In genomic region chr3:184561329-184562145, GRCh38 we compare ENCODE assay signal across 8 cellular contexts.
DNase-seq lines count a peak whose midpoint lies in the region; ATAC-seq and TF ChIP-seq lines count a peak whose summit lies in the region.

TSS of gene EPHB3 (plus strand) at chr3:184561785. CDS start at chr3:184562236, 451 bp downstream.

- peak; percentile 91 for ATAC-seq in GM19438 (IDR thresholded peaks at IDR 0.05; ENCODE audit: low read depth, unreplicated experiment)
- peak; percentile 83 for ATAC-seq in HG03565 (IDR thresholded peaks at IDR 0.05; ENCODE audit: unreplicated experiment)

- TF ChIP-seq CTCF in C4-2B (conservative IDR thresholded peaks at IDR 0.05), result peak; percentile 100

- DNase-seq in NCI-H748 (lab: John Stamatoyannopoulos, UW; ENCODE audit: unreplicated experiment), result peak; percentile 97
- peak; percentile 79 to 88 for DNase-seq in activated CD4-positive, alpha-beta T cell treated with anti-CD3 and anti-CD28 coated beads, Interleukin-2, amount 50 U/mL, for 24 hours (ENCODE audit: low read depth in 1 of 2, low spot score in 1 of 2)
- peak; percentile 99 for DNase-seq in dedifferentiated amniotic fluid mesenchymal stem cell (ENCODE audit: extremely low spot score)
- DNase-seq in left kidney (ENCODE audit: low read depth, low spot score), result peak; percentile 100
- peak; percentile 75 to 87 for DNase-seq in stimulated activated CD4-positive, alpha-beta T cell treated with anti-CD3 and anti-CD28 coated beads, Interleukin-1b, Interleukin-23, amount 100 ng/mL, for 4 hours (ENCODE audit: low read depth in 2 of 2)

- H3K27ac ChIP-seq in C4-2B, result peak within 1 kb of the TSS; percentile 54

Comparison
In these comparisons a context has a peak if more than half of its experiments do, and no peak if none do; other contexts are left out.
1. Peak in every context shown above with its lines: DNase-seq, ATAC-seq and H3K27ac ChIP-seq.